In genomic region chrX:17007134-17007768, GRCh38 we compare ENCODE assay signal across 10 cellular contexts.
DNase-seq lines count a peak whose midpoint lies in the region; ATAC-seq and TF ChIP-seq lines count a peak whose summit lies in the region.
"Had no signal": no experiment of that assay in that cellular context is flagged by ENCODE, and none has a peak within 500 bp of the region (broad histone marks: within the 10 kb centered on the region; RNA-seq: fewer than 3 reads in every experiment).

No MANE protein-coding gene starts in this region.

- TF ChIP-seq CTCF in GM13976 (IDR thresholded peaks at IDR 0.05; ENCODE audit: borderline replicate concordance, control extremely low read depth, extremely low read depth, insufficient read depth, missing control alignments) (no peak), Panc1 (IDR thresholded peaks at IDR 0.05) (peak; percentile 52)

- in situ Hi-C loops in ACHN (cut with HindIII; ENCODE audit: low pct_ligation_motif_present, low pct_unique_long_range_greater_than_20kb, low sequenced_read_pairs) (no loop called here), GM13976 (cut with MboI; ENCODE audit: low sequenced_read_pairs, unreplicated experiment) (no loop called here), Panc1 (cut with HindIII; ENCODE audit: low pct_unique_long_range_greater_than_20kb, low sequenced_read_pairs) (no loop called here)

- ATAC-seq in Panc1 (no peak), GM19035 (IDR thresholded peaks at IDR 0.05; ENCODE audit: unreplicated experiment) (no peak), GM21723 (IDR thresholded peaks at IDR 0.05; ENCODE audit: unreplicated experiment) (no peak)
- ATAC-seq: activated CD4-positive, CD25-positive, alpha-beta regulatory T cell treated with anti-CD3 and anti-CD28 coated beads, Interleukin-2, amount 50 U/mL, for 24 hours had no signal

- no peaks in the 10 kb centered on the region for H3K9me3 ChIP-seq in Panc1 (ENCODE audit: control insufficient read depth, insufficient read depth, low read depth, low read length)

- POLR2A ChIA-PET in Panc1 (lab: Charles Lee), result no interaction called here

- H3K27ac ChIP-seq in Panc1 (ENCODE audit: low read length), result no peak overlapping the region
- H3K27ac ChIP-seq: coronary artery had no signal

- no TSS peak for BruUV-seq in Panc1 (replicated peaks; lab: Mats Ljungman, UMichigan)

- DNase-seq in ACHN (peak; percentile 22), GM13976 (ENCODE audit: low spot score) (peak; percentile 21), Panc1 (ENCODE audit: low read depth, low spot score) (no peak), globus pallidus (ENCODE audit: low spot score) (peak; percentile 53), COR-L47 (lab: John Stamatoyannopoulos, UW) (no peak)
- no peak for DNase-seq in stimulated activated naive CD4-positive, alpha-beta T cell treated with Interleukin-2 at 50 U/mL for 16 hours (lab: John Stamatoyannopoulos, UW)

- H3K36me3 ChIP-seq in Panc1 (ENCODE audit: control insufficient read depth, insufficient read depth, low read length), result no peaks in the 10 kb centered on the region

- no peaks in the 10 kb centered on the region for H3K4me1 ChIP-seq in Panc1 (ENCODE audit: control insufficient read depth, insufficient read depth, low read length)

- no peaks in the 10 kb centered on the region for H3K27me3 ChIP-seq in Panc1 (ENCODE audit: control insufficient read depth, insufficient read depth, low read length)

- CTCF ChIA-PET in Panc1 (lab: Charles Lee), result no interaction called here

- no peak overlapping the region for H3K4me3 ChIP-seq in Panc1 (ENCODE audit: low read depth in 2 of 2, low read length in 2 of 2)
- H3K4me3 ChIP-seq: coronary artery had no signal

- intact Hi-C loops in Panc1 (cut with micrococcal nuclease; ENCODE audit: unreplicated experiment), result no loop called here

Comparison
In these comparisons a context has a peak if more than half of its experiments do, and no peak if none do; other contexts are left out.
1. DNase-seq: peak in ACHN (single experiment), GM13976 (single experiment) and globus pallidus (single experiment); none in Panc1 (single experiment), COR-L47 (single experiment) and stimulated activated naive CD4-positive, alpha-beta T cell treated with Interleukin-2 at 50 U/mL for 16 hours (single experiment).